Comparison of ENCODE assay signal across 20 cellular contexts in the genomic region with DNA sequence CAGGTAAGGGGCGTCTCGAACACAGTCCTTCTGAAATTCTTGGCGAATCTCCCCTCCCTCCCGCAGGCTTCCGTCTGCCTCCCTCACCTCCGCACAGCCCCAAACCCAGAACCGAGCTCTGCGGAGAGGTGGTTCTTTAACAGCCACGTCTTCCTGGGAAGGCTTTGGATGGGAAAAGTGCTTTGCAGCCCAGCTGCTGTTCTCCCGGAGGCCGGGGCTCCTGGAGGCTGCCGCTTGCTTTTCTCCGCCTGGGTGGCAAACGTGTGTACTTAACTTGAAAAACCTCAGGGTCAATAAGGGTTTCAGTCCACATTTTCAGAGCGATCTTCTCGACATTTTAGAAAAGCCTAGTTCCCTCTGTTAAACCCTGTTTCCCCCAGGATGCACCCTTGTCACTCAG.
DNase-seq lines count a peak whose midpoint lies in the region; ATAC-seq, FAIRE-seq and TF ChIP-seq lines count a peak whose summit lies in the region.
"Had no signal": no experiment of that assay in that cellular context is flagged by ENCODE, and none has a peak within 500 bp of the region (broad histone marks: within the 10 kb centered on the region; RNA-seq: fewer than 3 reads in every experiment).

No MANE protein-coding gene starts in this region.

- H3K27me3 ChIP-seq in ascending aorta (no peaks in the 10 kb centered on the region), pancreas (no peaks in the 10 kb centered on the region), tibial artery (no peaks in the 10 kb centered on the region)

- DNase-seq in ascending aorta (ENCODE audit: low spot score in 2 of 2) (no peak), pancreas (peak in 3 of 6 donors; percentile 67 to 75 (median 74)), tibial artery (no peak), middle frontal gyrus (ENCODE audit: extremely low spot score, low spot score) (no peak)
- no peak for DNase-seq in stimulated activated naive CD8-positive, alpha-beta T cell treated with anti-CD3 and anti-CD28 coated beads, Interleukin-15, Interleukin-2, amounts not matched to agents 100 U/mL and 50 U/mL, for 24 hours
- DNase-seq: AML-193; Caco-2; Calu3; CD4-positive, alpha-beta T cell; CD8-positive, alpha-beta T cell; DMS79 treated with DMSO at 0.1 percent for 48 hours; GF-D8 had no signal

- no peak for FAIRE-seq in pancreas (lab: Jason Lieb, UNC)
- FAIRE-seq: A549, D721Med, G401.6, GM12891, GM19239 had no signal

- H3K27ac ChIP-seq in ascending aorta (peak overlapping the region; percentile 38 to 51), pancreas (peak overlapping the region in 3 of 4 donors; percentile 18 to 61 (median 32)), tibial artery (peak overlapping the region; percentile 6 to 29)
- H3K27ac ChIP-seq: 22Rv1; A549; BLaER1 treated with 17β-estradiol and CSF1 and Interleukin-3, amounts not matched to agents 10 nM and 100 nM; C4-2B had no signal

- TF ChIP-seq CTCF in ascending aorta (IDR thresholded peaks at IDR 0.05) (no peak), pancreas (IDR thresholded peaks at IDR 0.05) (no peak), tibial artery (IDR thresholded peaks at IDR 0.05) (no peak)

- ATAC-seq in pancreas, result peak; percentile 37 to 71 (median 62)
- ATAC-seq in stimulated activated naive CD8-positive, alpha-beta T cell treated with anti-CD3 and anti-CD28 coated beads, Interleukin-15, Interleukin-2, amounts not matched to agents 100 U/mL and 50 U/mL, for 24 hours, result no peak
- ATAC-seq: A549; CD8-positive, alpha-beta T cell had no signal

- no peak overlapping the region for H3K4me3 ChIP-seq in ascending aorta
- no peak overlapping the region for H3K4me3 ChIP-seq in pancreas
- H3K4me3 ChIP-seq in tibial artery, result no peak overlapping the region
- H3K4me3 ChIP-seq: A549; BLaER1 treated with 17β-estradiol and CSF1 and Interleukin-3, amounts not matched to agents 10 nM and 100 nM had no signal

- H3K4me1 ChIP-seq in ascending aorta, result peaks cover 12 to 27% of the 10 kb centered on the region in 2 donors
- H3K4me1 ChIP-seq in pancreas, result peaks cover 23 to 28% (median 23%) of the 10 kb centered on the region in 3 donors
- H3K4me1 ChIP-seq in tibial artery, result peaks cover 0 to 35% (median 30%) of the 10 kb centered on the region in 4 donors
- H3K4me1 ChIP-seq: A549, Caco-2 had no signal

- intact Hi-C loops in ascending aorta (cut with DNase I), result no loop called here
- intact Hi-C loops in pancreas (cut with DNase I), result no loop called here
- intact Hi-C loops in tibial artery (cut with DNase I; ENCODE audit: low total_unique reads), result no loop called here

- H3K9me3 ChIP-seq in ascending aorta, result no peaks in the 10 kb centered on the region
- no peaks in the 10 kb centered on the region for H3K9me3 ChIP-seq in pancreas
- H3K9me3 ChIP-seq in tibial artery, result no peaks in the 10 kb centered on the region
- H3K9me3 ChIP-seq: A549; BLaER1 treated with 17β-estradiol and CSF1 and Interleukin-3, amounts not matched to agents 10 nM and 100 nM; Caco-2 had no signal

- WGBS in pancreas, 2 donors, result 39 to 45% methylated on average over 16 of the region's 16 CpGs

- H3K36me3 ChIP-seq in ascending aorta, result no peaks in the 10 kb centered on the region
- H3K36me3 ChIP-seq in pancreas, result no peaks in the 10 kb centered on the region
- peaks cover 0 to 4% (median 0%) of the 10 kb centered on the region in 3 donors for H3K36me3 ChIP-seq in tibial artery
- H3K36me3 ChIP-seq: BLaER1 treated with 17β-estradiol and CSF1 and Interleukin-3, amounts not matched to agents 10 nM and 100 nM had no signal
